33 cellular contexts compared by ENCODE assay signal in the genomic region with DNA sequence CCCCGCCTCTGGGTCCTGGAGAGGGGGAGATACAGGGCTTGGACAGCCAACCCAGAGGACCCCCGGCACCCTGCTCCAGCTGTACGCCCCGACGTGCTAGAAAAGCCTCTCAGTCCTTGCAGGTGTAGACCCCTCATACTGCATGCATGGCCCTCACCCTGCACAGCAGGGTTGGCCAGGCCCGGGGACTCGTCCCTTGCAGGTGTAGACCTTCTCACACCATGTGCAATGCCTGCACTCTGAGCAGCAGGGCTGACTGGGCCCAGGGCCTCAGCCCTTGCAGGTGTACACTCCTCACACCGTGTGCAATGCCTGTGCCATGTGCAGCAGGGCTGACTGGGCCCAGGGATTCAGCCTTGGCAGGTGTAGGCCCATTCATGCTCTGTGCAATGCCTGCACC.
"Had no signal": no experiment of that assay in that cellular context is flagged by ENCODE, and none has a peak within 500 bp of the region (broad histone marks: within the 10 kb centered on the region; RNA-seq: fewer than 3 reads in every experiment).

No MANE protein-coding gene starts in this region.

- H3K36me3 ChIP-seq: Peyer's patch had no signal

- H3K27me3 ChIP-seq: Peyer's patch had no signal

- ATAC-seq: activated CD8-positive, alpha-beta memory T cell treated with anti-CD3 and anti-CD28 coated beads, Interleukin-2, amount 10 ng/mL, durations not matched to agents 7 days and 5 days; activated naive CD8-positive, alpha-beta T cell treated with anti-CD3 and anti-CD28 coated beads, Interleukin-2, amount 50 U/mL, for 24 hours; PC-3 had no signal

- H3K9me3 ChIP-seq: Peyer's patch had no signal

- H3K4me1 ChIP-seq: Peyer's patch had no signal

- FAIRE-seq: bronchial epithelial cell had no signal

- H3K27ac ChIP-seq: Peyer's patch, VCaP had no signal

- H3K4me3 ChIP-seq: Peyer's patch had no signal

- DNase-seq: activated CD4-positive, alpha-beta memory T cell treated with anti-CD3 and anti-CD28 coated beads, Interleukin-2, amount 10 ng/mL, durations not matched to agents 7 days and 5 days; activated CD4-positive, alpha-beta T cell treated with anti-CD3 and anti-CD28 coated beads for 1 hour; activated CD4-positive, alpha-beta T cell treated with anti-CD3 and anti-CD28 coated beads for 48 hours; activated CD4-positive, CD25-positive, alpha-beta regulatory T cell; activated CD8-positive, alpha-beta memory T cell treated with anti-CD3 and anti-CD28 coated beads for 24 hours; activated CD8-positive, alpha-beta memory T cell treated with anti-CD3 and anti-CD28 coated beads, Interleukin-2, amount 10 ng/mL, durations not matched to agents 7 days and 5 days; activated CD8-positive, alpha-beta memory T cell treated with anti-CD3 and anti-CD28 coated beads, Interleukin-2, amount 50 U/mL, for 48 hours; activated effector memory CD4-positive, alpha-beta T cell treated with Interleukin-2 at 50 U/mL for 16 hours; activated naive CD4-positive, alpha-beta T cell treated with anti-CD3 and anti-CD28 coated beads, Interleukin-2, amount 10 ng/mL, durations not matched to agents 7 days and 5 days; activated naive CD8-positive, alpha-beta T cell treated with anti-CD3 and anti-CD28 coated beads, Interleukin-2, amount 50 U/mL, for 24 hours; activated T-cell treated with anti-CD3 and anti-CD28 coated beads, Interleukin-2, amount 50 U/mL, for 48 hours; anterior cingulate cortex; central memory CD4-positive, alpha-beta T cell; Karpas-422; KBM-7; NCI-H1048; NCI-H1105 treated with DMSO at 0.1 percent for 48 hours; NCI-H1436; NCI-H1694; NCI-H2029; NCI-H510A; NCI-H526; NCI-H748 treated with DMSO at 0.1 percent for 48 hours; NK-92 treated with Interleukin-12 subunit alpha and Interleukin-12 subunit beta, amount 100 ng/mL, for 24 hours; PC-3; Peyer's patch; RPMI8226; SW 1271; T-helper 1 cell; T-helper 2 cell; T-helper 9 cell had no signal
